21 cellular contexts compared by ENCODE assay signal in the genomic region with DNA sequence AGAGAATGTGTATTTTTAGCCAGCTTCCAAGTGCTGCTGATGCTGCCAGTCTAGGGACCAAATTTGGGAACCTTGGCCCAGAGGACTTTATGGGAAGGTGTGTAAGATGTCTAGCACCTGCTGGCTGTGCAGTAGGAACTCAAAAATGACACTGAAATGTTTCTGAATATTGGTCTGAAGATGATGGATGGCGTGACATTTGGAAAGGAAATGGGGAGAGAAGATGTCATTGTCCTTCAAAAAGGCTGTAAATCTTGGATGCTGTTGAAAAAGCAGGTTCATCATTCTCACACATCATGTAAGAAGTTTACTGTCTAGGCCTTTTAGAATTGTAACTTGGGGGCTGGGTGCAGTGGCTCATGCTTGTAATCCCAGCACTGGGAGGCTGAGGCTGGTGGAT.
"Had no signal": no experiment of that assay in that cellular context is flagged by ENCODE, and none has a peak within 500 bp of the region (broad histone marks: within the 10 kb centered on the region; RNA-seq: fewer than 3 reads in every experiment).

No MANE protein-coding gene starts in this region.

- DNase-seq: activated CD4-positive, alpha-beta T cell treated with anti-CD3 and anti-CD28 coated beads for 48 hours; activated CD4-positive, alpha-beta T cell treated with anti-CD3 and anti-CD28 coated beads, Interleukin-2, amount 50 U/mL, for 48 hours; activated CD8-positive, alpha-beta memory T cell treated with anti-CD3 and anti-CD28 coated beads for 24 hours; activated naive CD4-positive, alpha-beta T cell treated with anti-CD3 and anti-CD28 coated beads for 36 hours; activated naive CD8-positive, alpha-beta T cell treated with anti-CD3 and anti-CD28 coated beads, Interleukin-2, amount 10 ng/mL, durations not matched to agents 7 days and 5 days; brain microvascular endothelial cell; central memory CD4-positive, alpha-beta T cell; foreskin melanocyte; naive B cell; nephron progenitor cell; pancreas; retina; stimulated activated CD4-positive, alpha-beta T cell treated with anti-CD3 and anti-CD28 coated beads, Interleukin-2, amount 100 ng/mL, for 48 hours; stimulated activated naive CD8-positive, alpha-beta T cell treated with anti-CD3 and anti-CD28 coated beads, Interleukin-15, Interleukin-2, amounts not matched to agents 100 U/mL and 50 U/mL, for 24 hours had no signal

- H3K36me3 ChIP-seq: brain microvascular endothelial cell, pancreas, prostate gland, thoracic aorta, upper lobe of right lung had no signal

- H3K4me3 Mint-ChIP-seq: activated naive CD4-positive, alpha-beta T cell treated with anti-CD3 and anti-CD28 coated beads for 36 hours; activated naive CD8-positive, alpha-beta T cell treated with anti-CD3 and anti-CD28 coated beads, Interleukin-2, amount 10 ng/mL, durations not matched to agents 7 days and 5 days; activated T-helper 1 cell treated with anti-CD3 and anti-CD28 coated beads, Interleukin-12 subunit alpha, Interleukin-12 subunit beta, Interleukin-2, Interleukin-4 antibody, amounts not matched to agents 30 ng/mL and 10 ng/mL and 1 ng/mL, durations not matched to agents 14 hours and 24 hours and 36 hours; mesothelial cell of epicardium; naive B cell; nephron progenitor cell had no signal

- H3K9me3 ChIP-seq: esophagus muscularis mucosa, pancreas, prostate gland, thoracic aorta, upper lobe of right lung had no signal

- H3K27ac ChIP-seq: brain microvascular endothelial cell, pancreas, prostate gland, thoracic aorta, upper lobe of right lung had no signal

- H3K27me3 ChIP-seq: brain microvascular endothelial cell, esophagus muscularis mucosa, pancreas, upper lobe of right lung had no signal

- H3K27ac Mint-ChIP-seq: activated naive CD4-positive, alpha-beta T cell treated with anti-CD3 and anti-CD28 coated beads for 36 hours; activated naive CD8-positive, alpha-beta T cell treated with anti-CD3 and anti-CD28 coated beads, Interleukin-2, amount 10 ng/mL, durations not matched to agents 7 days and 5 days; activated T-helper 1 cell treated with anti-CD3 and anti-CD28 coated beads, Interleukin-12 subunit alpha, Interleukin-12 subunit beta, Interleukin-2, Interleukin-4 antibody, amounts not matched to agents 30 ng/mL and 10 ng/mL and 1 ng/mL, durations not matched to agents 14 hours and 24 hours and 36 hours; mesothelial cell of epicardium; nephron progenitor cell had no signal

- H3K36me3 Mint-ChIP-seq: activated naive CD8-positive, alpha-beta T cell treated with anti-CD3 and anti-CD28 coated beads, Interleukin-2, amount 10 ng/mL, durations not matched to agents 7 days and 5 days; naive B cell had no signal

- H3K9me3 Mint-ChIP-seq: activated naive CD4-positive, alpha-beta T cell treated with anti-CD3 and anti-CD28 coated beads for 36 hours; activated naive CD8-positive, alpha-beta T cell treated with anti-CD3 and anti-CD28 coated beads, Interleukin-2, amount 10 ng/mL, durations not matched to agents 7 days and 5 days; activated T-helper 1 cell treated with anti-CD3 and anti-CD28 coated beads, Interleukin-12 subunit alpha, Interleukin-12 subunit beta, Interleukin-2, Interleukin-4 antibody, amounts not matched to agents 30 ng/mL and 10 ng/mL and 1 ng/mL, durations not matched to agents 14 hours and 24 hours and 36 hours; mesothelial cell of epicardium; naive B cell; nephron progenitor cell had no signal

- H3K4me1 Mint-ChIP-seq: activated naive CD8-positive, alpha-beta T cell treated with anti-CD3 and anti-CD28 coated beads, Interleukin-2, amount 10 ng/mL, durations not matched to agents 7 days and 5 days had no signal

- ATAC-seq: activated CD4-positive, CD25-positive, alpha-beta regulatory T cell treated with anti-CD3 and anti-CD28 coated beads, Interleukin-2, amount 50 U/mL, for 24 hours; pancreas; stimulated activated naive CD8-positive, alpha-beta T cell treated with anti-CD3 and anti-CD28 coated beads, Interleukin-15, Interleukin-2, amounts not matched to agents 100 U/mL and 50 U/mL, for 24 hours; upper lobe of right lung had no signal

- H3K4me3 ChIP-seq: esophagus muscularis mucosa, pancreas, prostate gland, thoracic aorta, upper lobe of right lung had no signal
